ENCODE assay signal across 25 cellular contexts in the genomic region with DNA sequence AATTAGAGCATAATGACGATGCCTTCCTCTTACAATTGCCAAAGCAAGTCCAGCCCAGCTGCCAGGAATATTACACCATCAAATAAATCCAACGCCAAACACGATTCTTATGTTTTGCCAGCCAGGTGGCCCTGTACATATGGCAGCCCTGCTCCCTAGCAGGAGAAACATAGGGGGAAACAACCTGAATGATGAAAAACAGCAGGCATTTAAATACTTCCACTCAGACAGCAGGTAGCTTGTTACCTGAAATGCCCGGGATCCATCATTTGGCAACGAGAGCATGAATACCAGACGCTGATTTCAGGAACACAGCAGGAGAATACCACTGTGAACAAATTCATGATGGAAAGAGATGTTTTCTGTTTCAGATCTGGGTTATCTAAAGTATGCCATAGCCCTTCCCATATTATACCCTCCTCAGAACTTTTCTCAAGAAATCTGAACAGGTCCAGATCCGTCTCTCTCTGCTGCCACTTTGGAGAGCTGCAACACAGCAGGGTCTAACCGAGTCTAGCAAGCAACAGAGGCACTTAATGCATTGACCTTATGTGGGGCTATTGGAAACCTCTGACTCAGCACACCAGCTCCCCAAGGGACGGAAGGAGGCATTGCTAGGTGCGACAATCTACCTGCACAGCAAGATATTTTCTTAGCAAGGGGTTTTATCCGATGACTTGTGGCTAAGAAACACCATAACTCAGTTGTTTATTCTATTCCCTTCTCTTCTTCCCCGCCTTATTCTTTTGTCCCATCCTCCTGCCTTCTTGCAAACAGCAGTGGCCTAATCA.
DNase-seq lines count a peak whose midpoint lies in the region; ATAC-seq and TF ChIP-seq lines count a peak whose summit lies in the region.
"Had no signal": no experiment of that assay in that cellular context is flagged by ENCODE, and none has a peak within 500 bp of the region (broad histone marks: within the 10 kb centered on the region; RNA-seq: fewer than 3 reads in every experiment).

No MANE protein-coding gene starts in this region.

- H3K27me3 ChIP-seq in GM23338 (ENCODE audit: insufficient read depth) (no peaks in the 10 kb centered on the region; the same call in 1 of the 2 replicates), left ventricle myocardium inferior (ENCODE audit: low read depth) (peaks cover 29% of the 10 kb centered on the region)
- no peaks in the 10 kb centered on the region for H3K27me3 ChIP-seq in CD4-positive, alpha-beta T cell (ENCODE audit: control insufficient read depth, insufficient read depth, low read length)
- H3K27me3 ChIP-seq: sigmoid colon, testis had no signal

- H3K9me2 ChIP-seq in GM23338 (ENCODE audit: insufficient read depth) = no peaks in the 10 kb centered on the region

- H3K4me1 ChIP-seq in GM23338 (ENCODE audit: insufficient read depth) = no peaks in the 10 kb centered on the region
- no peaks in the 10 kb centered on the region for H3K4me1 ChIP-seq in left ventricle myocardium inferior
- H3K4me1 ChIP-seq: HAP-1, heart right ventricle, sigmoid colon, testis had no signal

- peaks cover 17% of the 10 kb centered on the region for H3K4me1 Mint-ChIP-seq in GM23338
- no peaks in the 10 kb centered on the region for H3K4me1 Mint-ChIP-seq in CD4-positive, alpha-beta T cell (ENCODE audit: low read depth)
- H3K4me1 Mint-ChIP-seq: activated naive CD8-positive, alpha-beta T cell treated with anti-CD3 and anti-CD28 coated beads, Interleukin-2, amount 50 U/mL, for 24 hours; activated T-helper 17 cell treated with anti-CD3 and anti-CD28 coated beads, Interleukin-2, amount 50 U/mL, for 72 hours; brain; memory B cell; naive B cell; stimulated activated effector memory CD8-positive, alpha-beta T cell treated with anti-CD3 and anti-CD28 coated beads, Interleukin-12 subunit alpha, Interleukin-12 subunit beta, amount 100 ng/mL, for 72 hours had no signal

- ATAC-seq in GM23338 (peak; percentile 100), HG03432 (IDR thresholded peaks at IDR 0.05; ENCODE audit: unreplicated experiment) (no peak)
- ATAC-seq in stimulated activated naive CD8-positive, alpha-beta T cell treated with anti-CD3 and anti-CD28 coated beads, Interleukin-15, Interleukin-2, amounts not matched to agents 100 U/mL and 50 U/mL, for 24 hours = no peak
- no peak for ATAC-seq in CD4-positive, alpha-beta T cell (ENCODE audit: poor library complexity)
- ATAC-seq: activated naive CD8-positive, alpha-beta T cell treated with anti-CD3 and anti-CD28 coated beads, Interleukin-2, amount 50 U/mL, for 24 hours; activated T-helper 17 cell treated with anti-CD3 and anti-CD28 coated beads, Interleukin-2, amount 50 U/mL, for 72 hours; CD8-positive, alpha-beta T cell; heart right ventricle; stimulated activated effector memory CD8-positive, alpha-beta T cell treated with anti-CD3 and anti-CD28 coated beads, Interleukin-12 subunit alpha, Interleukin-12 subunit beta, amount 100 ng/mL, for 72 hours had no signal

- DNase-seq in ELF-1 (ENCODE audit: low read depth, low spot score) (peak; percentile 50), GM23338 (ENCODE audit: low spot score) (peak; percentile 80), SW480 (ENCODE audit: low spot score) (peak; percentile 4), iPS-NIHi11 (ENCODE audit: low spot score) (peak; percentile 50), left ventricle myocardium inferior (no peak)
- DNase-seq in stimulated activated naive CD8-positive, alpha-beta T cell treated with anti-CD3 and anti-CD28 coated beads, Interleukin-15, Interleukin-2, amounts not matched to agents 100 U/mL and 50 U/mL, for 24 hours = no peak
- DNase-seq in CD4-positive, alpha-beta T cell = no peak
- DNase-seq: activated naive CD8-positive, alpha-beta T cell treated with anti-CD3 and anti-CD28 coated beads, Interleukin-2, amount 50 U/mL, for 24 hours; CD8-positive, alpha-beta T cell; DMS79 treated with DMSO at 0.1 percent for 48 hours; heart right ventricle; KG1; kidney glomerular epithelial cell; naive B cell; NCI-H1105; sigmoid colon; testis had no signal

- CTCF ChIA-PET in CD4-positive, alpha-beta T cell (lab: Charles Lee) = no interaction called here

- H3K27ac ChIP-seq in GM23338 (ENCODE audit: low read depth) (no peak overlapping the region), left ventricle myocardium inferior (replicated peaks) (no peak overlapping the region)
- no peak overlapping the region for H3K27ac ChIP-seq in CD4-positive, alpha-beta T cell (ENCODE audit: low read depth, low read length)
- H3K27ac ChIP-seq: coronary artery, heart right ventricle, HL-60, sigmoid colon, testis had no signal

- no peaks in the 10 kb centered on the region for H3K36me3 Mint-ChIP-seq in GM23338 (ENCODE audit: low read depth)
- H3K36me3 Mint-ChIP-seq in CD4-positive, alpha-beta T cell (ENCODE audit: low read depth) = no peaks in the 10 kb centered on the region
- H3K36me3 Mint-ChIP-seq: brain; CD8-positive, alpha-beta T cell; memory B cell; naive B cell; stimulated activated effector memory CD8-positive, alpha-beta T cell treated with anti-CD3 and anti-CD28 coated beads, Interleukin-12 subunit alpha, Interleukin-12 subunit beta, amount 100 ng/mL, for 72 hours had no signal

- no peaks in the 10 kb centered on the region for H3F3A ChIP-seq in GM23338 (replicated peaks; ENCODE audit: low read depth)

- H3K27ac Mint-ChIP-seq in GM23338 = no peak overlapping the region
- no peak overlapping the region for H3K27ac Mint-ChIP-seq in CD4-positive, alpha-beta T cell
- H3K27ac Mint-ChIP-seq: activated naive CD8-positive, alpha-beta T cell treated with anti-CD3 and anti-CD28 coated beads, Interleukin-2, amount 50 U/mL, for 24 hours; activated T-helper 17 cell treated with anti-CD3 and anti-CD28 coated beads, Interleukin-2, amount 50 U/mL, for 72 hours; brain; CD8-positive, alpha-beta T cell; memory B cell; naive B cell; stimulated activated effector memory CD8-positive, alpha-beta T cell treated with anti-CD3 and anti-CD28 coated beads, Interleukin-12 subunit alpha, Interleukin-12 subunit beta, amount 100 ng/mL, for 72 hours had no signal

- H3K27me3 Mint-ChIP-seq in GM23338 (ENCODE audit: insufficient read depth, low read depth, poor library complexity) = no peaks in the 10 kb centered on the region
- peaks cover 45% of the 10 kb centered on the region for H3K27me3 Mint-ChIP-seq in CD4-positive, alpha-beta T cell
- H3K27me3 Mint-ChIP-seq: memory B cell had no signal

- no peaks in the 10 kb centered on the region for H3K36me3 ChIP-seq in GM23338 (ENCODE audit: insufficient read depth)
- no peaks in the 10 kb centered on the region for H3K36me3 ChIP-seq in left ventricle myocardium inferior
- H3K36me3 ChIP-seq: HAP-1, heart right ventricle, sigmoid colon had no signal

- H2AFZ ChIP-seq in GM23338 = no peak overlapping the region

- TF ChIP-seq CTCF in GM23338 (conservative IDR thresholded peaks at IDR 0.05; ENCODE audit: low read depth in 2 of 2) (peak; percentile 57), left ventricle myocardium inferior (IDR thresholded peaks at IDR 0.05; ENCODE audit: borderline replicate concordance) (no peak)
- no peak for TF ChIP-seq CTCF in CD4-positive, alpha-beta T cell (IDR thresholded peaks at IDR 0.05)

- H3K4me3 ChIP-seq in GM23338 = no peak overlapping the region
- no peak overlapping the region for H3K4me3 ChIP-seq in left ventricle myocardium inferior
- H3K4me3 ChIP-seq: coronary artery, HAP-1, heart right ventricle, sigmoid colon, testis had no signal

- no peaks in the 10 kb centered on the region for H3K9me3 ChIP-seq in CD4-positive, alpha-beta T cell (ENCODE audit: control insufficient read depth, low read length)
- no peaks in the 10 kb centered on the region for H3K9me3 ChIP-seq in left ventricle myocardium inferior (replicated peaks)
- H3K9me3 ChIP-seq: HAP-1, heart right ventricle, sigmoid colon, testis had no signal

- H3K4me3 Mint-ChIP-seq in GM23338 = no peak overlapping the region
- no peak overlapping the region for H3K4me3 Mint-ChIP-seq in CD4-positive, alpha-beta T cell
- H3K4me3 Mint-ChIP-seq: activated naive CD8-positive, alpha-beta T cell treated with anti-CD3 and anti-CD28 coated beads, Interleukin-2, amount 50 U/mL, for 24 hours; activated T-helper 17 cell treated with anti-CD3 and anti-CD28 coated beads, Interleukin-2, amount 50 U/mL, for 72 hours; brain; CD8-positive, alpha-beta T cell; memory B cell; naive B cell; stimulated activated effector memory CD8-positive, alpha-beta T cell treated with anti-CD3 and anti-CD28 coated beads, Interleukin-12 subunit alpha, Interleukin-12 subunit beta, amount 100 ng/mL, for 72 hours had no signal

- no peaks in the 10 kb centered on the region for H4K20me1 ChIP-seq in GM23338 (replicated peaks; ENCODE audit: insufficient read depth)

- no peaks in the 10 kb centered on the region for H3K79me2 ChIP-seq in GM23338 (replicated peaks; ENCODE audit: insufficient read depth)

- intact Hi-C loops in CD4-positive, alpha-beta T cell (cut with DNase I, micrococcal nuclease) = no loop called here
- intact Hi-C loops in left ventricle myocardium inferior (cut with micrococcal nuclease) = no loop called here

- H3K4me2 ChIP-seq in GM23338 = no peak overlapping the region

- POLR2A ChIA-PET in CD4-positive, alpha-beta T cell (lab: Charles Lee) = no interaction called here

- H3K9me3 Mint-ChIP-seq in GM23338 = no peaks in the 10 kb centered on the region; the same call in 2 of the 3 replicates
- no peaks in the 10 kb centered on the region for H3K9me3 Mint-ChIP-seq in CD4-positive, alpha-beta T cell
- H3K9me3 Mint-ChIP-seq: activated naive CD8-positive, alpha-beta T cell treated with anti-CD3 and anti-CD28 coated beads, Interleukin-2, amount 50 U/mL, for 24 hours; activated T-helper 17 cell treated with anti-CD3 and anti-CD28 coated beads, Interleukin-2, amount 50 U/mL, for 72 hours; CD8-positive, alpha-beta T cell; memory B cell; stimulated activated effector memory CD8-positive, alpha-beta T cell treated with anti-CD3 and anti-CD28 coated beads, Interleukin-12 subunit alpha, Interleukin-12 subunit beta, amount 100 ng/mL, for 72 hours had no signal

TF ChIP-seq in GM23338, 12 proteins besides CTCF, POLR2A, EP300 and RAD21 (continues in another document):
- no peak for TF ChIP-seq EZH2phosphoT487 (IDR thresholded peaks at IDR 0.05; ENCODE audit: unreplicated experiment)
- no peak for TF ChIP-seq JUNB (IDR thresholded peaks at IDR 0.05; ENCODE audit: unreplicated experiment)
- no peak for TF ChIP-seq ZNF331 (CRISPR knock-in tag; IDR thresholded peaks at IDR 0.05; ENCODE audit: low read depth)
- TF ChIP-seq EZH2 (IDR thresholded peaks at IDR 0.05; ENCODE audit: low read depth, unreplicated experiment) = no peak
- TF ChIP-seq, protein P1, sequence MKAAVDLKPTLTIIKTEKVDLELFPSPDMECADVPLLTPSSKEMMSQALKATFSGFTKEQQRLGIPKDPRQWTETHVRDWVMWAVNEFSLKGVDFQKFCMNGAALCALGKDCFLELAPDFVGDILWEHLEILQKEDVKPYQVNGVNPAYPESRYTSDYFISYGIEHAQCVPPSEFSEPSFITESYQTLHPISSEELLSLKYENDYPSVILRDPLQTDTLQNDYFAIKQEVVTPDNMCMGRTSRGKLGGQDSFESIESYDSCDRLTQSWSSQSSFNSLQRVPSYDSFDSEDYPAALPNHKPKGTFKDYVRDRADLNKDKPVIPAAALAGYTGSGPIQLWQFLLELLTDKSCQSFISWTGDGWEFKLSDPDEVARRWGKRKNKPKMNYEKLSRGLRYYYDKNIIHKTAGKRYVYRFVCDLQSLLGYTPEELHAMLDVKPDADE (IDR thresholded peaks at IDR 0.05) = no peak
- no peak for TF ChIP-seq ZNF114 (CRISPR knock-in tag; IDR thresholded peaks at IDR 0.05)

Comparison
In these comparisons a context has a peak if more than half of its experiments do, and no peak if none do; other contexts are left out.
1. DNase-seq: peak in ELF-1 (single experiment), GM23338 (single experiment), SW480 (single experiment) and iPS-NIHi11 (single experiment); none in stimulated activated naive CD8-positive, alpha-beta T cell treated with anti-CD3 and anti-CD28 coated beads, Interleukin-15, Interleukin-2, amounts not matched to agents 100 U/mL and 50 U/mL, for 24 hours (single experiment), CD4-positive, alpha-beta T cell (0 of 10) and left ventricle myocardium inferior (single experiment).
2. CTCF ChIP-seq: peak in GM23338 (2 of 2); none in CD4-positive, alpha-beta T cell (single experiment) and left ventricle myocardium inferior (single experiment).